Comparison of ENCODE assay signal across 8 cellular contexts in the genomic region with DNA sequence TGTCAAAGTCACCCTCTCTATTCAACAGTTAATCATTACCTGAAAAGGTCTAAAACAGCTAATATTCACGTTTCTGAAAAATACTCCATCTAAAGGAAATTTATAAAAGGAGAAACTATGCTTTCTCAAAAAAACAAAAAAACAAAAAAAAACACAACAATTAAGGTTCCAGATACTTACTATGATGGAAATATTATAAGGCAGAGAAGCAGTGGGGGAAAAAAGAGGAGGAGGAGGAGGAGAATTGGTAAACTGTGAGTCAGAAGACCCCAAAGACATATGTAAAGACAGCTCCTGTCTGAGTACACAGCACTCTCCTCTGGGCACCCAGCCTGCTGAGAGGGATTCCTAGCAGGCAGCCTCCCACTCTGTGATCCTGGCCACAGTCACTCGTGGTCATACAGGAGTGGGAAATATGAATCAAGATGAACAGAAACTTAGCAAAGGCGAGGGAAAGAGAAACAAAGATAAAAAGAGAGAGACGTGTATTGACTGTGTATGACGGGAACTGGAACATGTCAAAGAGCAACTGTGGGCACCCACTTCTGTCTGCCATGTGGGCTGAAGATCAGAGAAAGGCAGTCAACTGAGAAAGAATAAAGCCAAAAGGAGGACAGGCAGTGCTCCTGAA. TPM values are rescaled to one million over a fixed set of nuclear protein-coding genes. Genes with fewer than 3 reads are reported as not detected.
DNase-seq lines count a peak whose midpoint lies in the region; TF ChIP-seq lines count a peak whose summit lies in the region.

No MANE protein-coding gene starts in this region.

- intact Hi-C loops in CD14-positive monocyte (cut with micrococcal nuclease) = no loop called here

- H3K4me3 Mint-ChIP-seq in endodermal cell (no peak overlapping the region), CD14-positive monocyte (no peak overlapping the region)

- H3K4me1 ChIP-seq in endodermal cell (ENCODE audit: control insufficient read depth, insufficient read depth, low read length) = no peaks in the 10 kb centered on the region
- H3K4me1 ChIP-seq in stomach smooth muscle (ENCODE audit: control insufficient read depth, insufficient read depth, low read length) = no peaks in the 10 kb centered on the region

- H3K4me3 ChIP-seq in endodermal cell (ENCODE audit: low read length) (no peak overlapping the region), stomach smooth muscle (ENCODE audit: low read length in 2 of 2) (no peak overlapping the region), MG63 (no peak overlapping the region)

- H3K36me3 ChIP-seq in endodermal cell (ENCODE audit: control insufficient read depth, insufficient read depth, low read length) (no peaks in the 10 kb centered on the region), stomach smooth muscle (ENCODE audit: control insufficient read depth in 2 of 2, insufficient read depth in 2 of 2, low read length in 2 of 2) (no peaks in the 10 kb centered on the region), MG63 (peaks cover 2% of the 10 kb centered on the region; the same call in 1 of the 2 replicates)

- no peaks in the 10 kb centered on the region for H3K4me1 Mint-ChIP-seq in endodermal cell
- H3K4me1 Mint-ChIP-seq in CD14-positive monocyte = peaks cover 7% of the 10 kb centered on the region

- H3K27ac Mint-ChIP-seq in endodermal cell (peak overlapping the region; percentile 23), CD14-positive monocyte (peak overlapping the region in 2 of 7 donors; percentile 74 to 76)

- H3K36me3 Mint-ChIP-seq in endodermal cell (ENCODE audit: low read depth) (peaks cover 21% of the 10 kb centered on the region), CD14-positive monocyte (peaks cover 6 to 23% of the 10 kb centered on the region in 2 donors)

- TF ChIP-seq CTCF in endodermal cell (conservative IDR thresholded peaks at IDR 0.05) (no peak), CD14-positive monocyte (IDR thresholded peaks at IDR 0.05) (no peak)

- peak; percentile 2 for DNase-seq in activated CD4-positive, CD25-positive, alpha-beta regulatory T cell treated with anti-CD3 and anti-CD28 coated beads, Interleukin-2, amount 50 U/mL, for 16 hours (ENCODE audit: low read depth, low spot score)
- DNase-seq in activated CD4-positive, CD25-positive, alpha-beta regulatory T cell treated with anti-CD3 and anti-CD28 coated beads, Interleukin-2, amount 50 U/mL, for 72 hours = no peak
- DNase-seq in HK-2 (ENCODE audit: unreplicated experiment) (peak; percentile 4), endodermal cell (no peak), CD14-positive monocyte (ENCODE audit: low spot score) (no peak), NCI-H2227 (lab: John Stamatoyannopoulos, UW; ENCODE audit: unreplicated experiment) (no peak), MG63 (no peak)

- H3K9me3 Mint-ChIP-seq in endodermal cell = no peaks in the 10 kb centered on the region
- H3K9me3 Mint-ChIP-seq in CD14-positive monocyte = peaks cover 0 to 4% (median 0%) of the 10 kb centered on the region in 7 donors

- H3K27me3 Mint-ChIP-seq in endodermal cell (ENCODE audit: insufficient read depth) (no peaks in the 10 kb centered on the region), CD14-positive monocyte (ENCODE audit: low read depth in 3 of 3) (peaks cover 0 to 82% (median 3%) of the 10 kb centered on the region in 3 donors)

- H3K9me3 ChIP-seq in endodermal cell (ENCODE audit: control insufficient read depth, low read length) (no peaks in the 10 kb centered on the region), stomach smooth muscle (ENCODE audit: control insufficient read depth in 2 of 2, low read length in 2 of 2) (no peaks in the 10 kb centered on the region), MG63 (no peaks in the 10 kb centered on the region)

- H3K9ac ChIP-seq in endodermal cell (ENCODE audit: extremely low read depth, low read length, poor library complexity, severe bottlenecking) = no peak overlapping the region
- peak overlapping the region in 1 of 2 donors; percentile 9 for H3K9ac ChIP-seq in stomach smooth muscle (ENCODE audit: low read length in 2 of 2)

- H3K27ac ChIP-seq in endodermal cell (ENCODE audit: low read depth, low read length) (no peak overlapping the region), stomach smooth muscle (ENCODE audit: low read length) (peak overlapping the region; percentile 37)

- no peaks in the 10 kb centered on the region for H3K27me3 ChIP-seq in endodermal cell (ENCODE audit: control insufficient read depth, insufficient read depth, low read length, poor library complexity, severe bottlenecking)
- peaks cover 0 to 2% of the 10 kb centered on the region in 2 donors for H3K27me3 ChIP-seq in stomach smooth muscle (ENCODE audit: control insufficient read depth in 1 of 2, insufficient read depth in 2 of 2, low read length in 2 of 2)
- H3K27me3 ChIP-seq in MG63 = no peaks in the 10 kb centered on the region

- WGBS in endodermal cell (ENCODE audit: insufficient coverage in 1 of 2, insufficient read length in 1 of 2), 2 experiments = 92% methylated on average over 2 to 5 of the region's 5 CpGs

RNA-seq across cellular contexts. Expression of gene KLHL15, which starts 12.5 kb away (rescaled TPM):
- 10 to 100 TPM; 11.4 to 15.5 TPM for total RNA-seq in endodermal cell
- 7.8 TPM for polyA plus RNA-seq in endodermal cell (2013, experiment 1 of 2)
- polyA plus RNA-seq in endodermal cell (2013, experiment 2 of 2) = 7.5 TPM
- 1 to 10 TPM; 3.2 to 3.9 TPM for polyA plus RNA-seq in CD14-positive monocyte
- total RNA-seq in MG63 (2014; rRNA removed; shearing (Covaris generic); ENCODE audit: low replicate concordance) = 8.0 and 8.5 TPM in 2 replicates

RNA-seq across cellular contexts. Expression of gene EIF2S3, which starts 40.3 kb away (rescaled TPM):
- total RNA-seq in endodermal cell = 100 to 1,000 TPM; 209 to 458 TPM
- 122 TPM for polyA plus RNA-seq in endodermal cell (2013, experiment 1 of 2)
- 108 TPM for polyA plus RNA-seq in endodermal cell (2013, experiment 2 of 2)
- polyA plus RNA-seq in CD14-positive monocyte = 10 to 100 TPM; 87.1 to 87.2 TPM
- total RNA-seq in MG63 (2014; rRNA removed; shearing (Covaris generic); ENCODE audit: low replicate concordance) = 239 and 291 TPM in 2 replicates

Comparison
In these comparisons a context has a peak if more than half of its experiments do, and no peak if none do; other contexts are left out.
1. DNase-seq: peak in activated CD4-positive, CD25-positive, alpha-beta regulatory T cell treated with anti-CD3 and anti-CD28 coated beads, Interleukin-2, amount 50 U/mL, for 16 hours (single experiment) and HK-2 (single experiment); none in activated CD4-positive, CD25-positive, alpha-beta regulatory T cell treated with anti-CD3 and anti-CD28 coated beads, Interleukin-2, amount 50 U/mL, for 72 hours (single experiment), endodermal cell (single experiment), CD14-positive monocyte (single experiment), NCI-H2227 (single experiment) and MG63 (single experiment).